Comparison of ENCODE assay signal across 24 cellular contexts in genomic region chr4:87977521-87978278, GRCh38. TPM values are rescaled to one million over a fixed set of nuclear protein-coding genes. Genes with fewer than 3 reads are reported as not detected.
DNase-seq lines count a peak whose midpoint lies in the region; ATAC-seq lines count a peak whose summit lies in the region.
"Had no signal": no experiment of that assay in that cellular context is flagged by ENCODE, and none has a peak within 500 bp of the region (broad histone marks: within the 10 kb centered on the region; RNA-seq: fewer than 3 reads in every experiment).

No MANE protein-coding gene starts in this region.

- H3K9ac ChIP-seq in BLaER1 treated with 17β-estradiol and CSF1 and Interleukin-3, amounts not matched to agents 10 nM and 100 nM = peak overlapping the region in 4 of 11 experiments; percentile 32 to 78 (median 67); a peak in 9 of 22 replicates
- H3K9ac ChIP-seq in NT2/D1 (ENCODE audit: insufficient read length, low read depth) = peak overlapping the region; percentile 50

- H3K4me2 ChIP-seq in BLaER1 treated with 17β-estradiol and CSF1 and Interleukin-3, amounts not matched to agents 10 nM and 100 nM = peak overlapping the region in 5 of 11 experiments; percentile 41 to 85 (median 74); a peak in 9 of 22 replicates

- H3K9me3 ChIP-seq in BLaER1 treated with 17β-estradiol and CSF1 and Interleukin-3, amounts not matched to agents 10 nM and 100 nM (replicated peaks in 1 of 11) = no peaks in the 10 kb centered on the region
- no peaks in the 10 kb centered on the region for H3K9me3 ChIP-seq in NT2/D1 (ENCODE audit: insufficient read depth, low read length)
- H3K9me3 ChIP-seq: ascending aorta, sigmoid colon, thoracic aorta had no signal

- intact Hi-C loops in head of caudate nucleus (cut with DNase I) = no loop called here

- no peak for ATAC-seq in HG02970 (IDR thresholded peaks at IDR 0.05; ENCODE audit: low FRiP score, unreplicated experiment)
- no peak for ATAC-seq in stimulated activated naive CD8-positive, alpha-beta T cell treated with anti-CD3 and anti-CD28 coated beads, Interleukin-15, amount 100 ng/mL, for 72 hours
- ATAC-seq: GM12878, left ventricle myocardium superior had no signal

- H3K36me3 ChIP-seq in BLaER1 treated with 17β-estradiol and CSF1 and Interleukin-3, amounts not matched to agents 10 nM and 100 nM = peaks cover 0 to 49% (median 12%) of the 10 kb centered on the region in 11 experiments; a peak in 11 of 22 replicates
- H3K36me3 ChIP-seq in NT2/D1 (ENCODE audit: insufficient read depth, insufficient read length, low read length) (peaks cover 51% of the 10 kb centered on the region), H7 (replicated peaks; ENCODE audit: control insufficient read depth, insufficient read depth, low read length) (no peaks in the 10 kb centered on the region; the same call in 1 of the 2 replicates)
- H3K36me3 ChIP-seq: ascending aorta, sigmoid colon, thoracic aorta had no signal

- peaks cover 15 to 76% (median 22%) of the 10 kb centered on the region in 10 experiments for H3K4me1 ChIP-seq in BLaER1 treated with 17β-estradiol and CSF1 and Interleukin-3, amounts not matched to agents 10 nM and 100 nM
- no peaks in the 10 kb centered on the region for H3K4me1 ChIP-seq in NT2/D1 (ENCODE audit: insufficient read depth, insufficient read length)
- H3K4me1 ChIP-seq: ascending aorta had no signal

- H3K4me3 Mint-ChIP-seq in stimulated activated naive CD8-positive, alpha-beta T cell treated with anti-CD3 and anti-CD28 coated beads, Interleukin-15, amount 100 ng/mL, for 72 hours = no peak overlapping the region
- H3K4me3 Mint-ChIP-seq: activated CD4-positive, alpha-beta memory T cell treated with anti-CD3 and anti-CD28 coated beads, Interleukin-2, amount 10 ng/mL, durations not matched to agents 7 days and 5 days; activated T-cell treated with anti-CD3 and anti-CD28 coated beads, Interleukin-2, amount 50 U/mL, for 24 hours; CD14-positive monocyte had no signal

- peaks cover 0 to 53% (median 0%) of the 10 kb centered on the region in 11 experiments; a peak in 4 of 22 replicates for H4K20me1 ChIP-seq in BLaER1 treated with 17β-estradiol and CSF1 and Interleukin-3, amounts not matched to agents 10 nM and 100 nM

- no peaks in the 10 kb centered on the region for H3K27me3 ChIP-seq in BLaER1 treated with 17β-estradiol and CSF1 and Interleukin-3, amounts not matched to agents 10 nM and 100 nM
- H3K27me3 ChIP-seq in NT2/D1 (ENCODE audit: insufficient read depth, insufficient read length) (no peaks in the 10 kb centered on the region), H7 (ENCODE audit: control insufficient read depth, insufficient read depth, low read length) (no peaks in the 10 kb centered on the region)
- H3K27me3 ChIP-seq: ascending aorta, sigmoid colon had no signal

- peaks cover 8% of the 10 kb centered on the region for H3K4me1 Mint-ChIP-seq in stimulated activated naive CD8-positive, alpha-beta T cell treated with anti-CD3 and anti-CD28 coated beads, Interleukin-15, amount 100 ng/mL, for 72 hours

- H3K4me3 ChIP-seq in BLaER1 treated with 17β-estradiol and CSF1 and Interleukin-3, amounts not matched to agents 10 nM and 100 nM = peak overlapping the region in 6 of 10 experiments; percentile 38 to 63 (median 56); a peak in 10 of 20 replicates
- H3K4me3 ChIP-seq in NT2/D1 (ENCODE audit: insufficient read length, low read depth) (peak overlapping the region; percentile 57), H7 (ENCODE audit: insufficient read depth, low read depth, low read length) (no peak overlapping the region)
- H3K4me3 ChIP-seq: ascending aorta, GM12878, sigmoid colon, SK-N-MC had no signal

- peaks cover 26% of the 10 kb centered on the region for H3K27me3 Mint-ChIP-seq in stimulated activated naive CD8-positive, alpha-beta T cell treated with anti-CD3 and anti-CD28 coated beads, Interleukin-15, amount 100 ng/mL, for 72 hours

- DNase-seq in NT2/D1 (ENCODE audit: low read depth, low spot score) = no peak
- DNase-seq in head of caudate nucleus = peak in 36 of 42 donors; percentile 45 to 93 (median 74)
- peak in 39 of 56 donors; percentile 3 to 69 (median 40) for DNase-seq in nucleus accumbens (lab: John Stamatoyannopoulos, UW)
- no peak for DNase-seq in H7
- no peak for DNase-seq in stimulated activated naive CD8-positive, alpha-beta T cell treated with anti-CD3 and anti-CD28 coated beads, Interleukin-15, amount 100 ng/mL, for 72 hours
- DNase-seq in NCI-H2029 (lab: John Stamatoyannopoulos, UW) = no peak
- DNase-seq: ACHN; activated CD4-positive, alpha-beta memory T cell treated with anti-CD3 and anti-CD28 coated beads, Interleukin-2, amount 10 ng/mL, durations not matched to agents 7 days and 5 days; activated naive CD4-positive, alpha-beta T cell treated with anti-CD3 and anti-CD28 coated beads, Interleukin-2, amount 50 U/mL, for 16 hours; activated T-cell treated with anti-CD3 and anti-CD28 coated beads, Interleukin-2, amount 50 U/mL, for 24 hours; DMS53; left ventricle myocardium superior; MM.1S; NCI-H1436 treated with DMSO at 0.1 percent for 48 hours; NCI-H2227 treated with DMSO at 0.1 percent for 48 hours; sigmoid colon; T-helper 2 cell had no signal

- H3K9me3 Mint-ChIP-seq in stimulated activated naive CD8-positive, alpha-beta T cell treated with anti-CD3 and anti-CD28 coated beads, Interleukin-15, amount 100 ng/mL, for 72 hours = no peaks in the 10 kb centered on the region
- H3K9me3 Mint-ChIP-seq: activated CD4-positive, alpha-beta memory T cell treated with anti-CD3 and anti-CD28 coated beads, Interleukin-2, amount 10 ng/mL, durations not matched to agents 7 days and 5 days; activated T-cell treated with anti-CD3 and anti-CD28 coated beads, Interleukin-2, amount 50 U/mL, for 24 hours; CD14-positive monocyte had no signal

- H3K27ac Mint-ChIP-seq in stimulated activated naive CD8-positive, alpha-beta T cell treated with anti-CD3 and anti-CD28 coated beads, Interleukin-15, amount 100 ng/mL, for 72 hours = no peak overlapping the region
- H3K27ac Mint-ChIP-seq: activated CD4-positive, alpha-beta memory T cell treated with anti-CD3 and anti-CD28 coated beads, Interleukin-2, amount 10 ng/mL, durations not matched to agents 7 days and 5 days; activated T-cell treated with anti-CD3 and anti-CD28 coated beads, Interleukin-2, amount 50 U/mL, for 24 hours; CD14-positive monocyte had no signal

- peak overlapping the region in 3 of 11 experiments; percentile 13 to 70 (median 64); a peak in 5 of 22 replicates for H3K27ac ChIP-seq in BLaER1 treated with 17β-estradiol and CSF1 and Interleukin-3, amounts not matched to agents 10 nM and 100 nM
- H3K27ac ChIP-seq: ascending aorta, sigmoid colon, SK-N-MC, thoracic aorta had no signal

RNA-seq across cellular contexts. Expression of gene SPP1, which starts 2.2 kb away (rescaled TPM):
- total RNA-seq in H7 (2014; rRNA removed; shearing (Covaris generic)) = 88.2 and 98.0 TPM in 2 replicates

RNA-seq across cellular contexts. Expression of gene PKD2, which starts 29.7 kb away (rescaled TPM):
- 16.6 and 19.4 TPM in 2 replicates for total RNA-seq in H7 (2014; rRNA removed; shearing (Covaris generic))

Comparison
In these comparisons a context has a peak if more than half of its experiments do, and no peak if none do; other contexts are left out.
1. DNase-seq: peak in head of caudate nucleus (36 of 42) and nucleus accumbens (39 of 56); none in NT2/D1 (single experiment), H7 (single experiment), stimulated activated naive CD8-positive, alpha-beta T cell treated with anti-CD3 and anti-CD28 coated beads, Interleukin-15, amount 100 ng/mL, for 72 hours (0 of 2) and NCI-H2029 (single experiment).